Comparison of ENCODE assay signal across 27 cellular contexts in the genomic region with DNA sequence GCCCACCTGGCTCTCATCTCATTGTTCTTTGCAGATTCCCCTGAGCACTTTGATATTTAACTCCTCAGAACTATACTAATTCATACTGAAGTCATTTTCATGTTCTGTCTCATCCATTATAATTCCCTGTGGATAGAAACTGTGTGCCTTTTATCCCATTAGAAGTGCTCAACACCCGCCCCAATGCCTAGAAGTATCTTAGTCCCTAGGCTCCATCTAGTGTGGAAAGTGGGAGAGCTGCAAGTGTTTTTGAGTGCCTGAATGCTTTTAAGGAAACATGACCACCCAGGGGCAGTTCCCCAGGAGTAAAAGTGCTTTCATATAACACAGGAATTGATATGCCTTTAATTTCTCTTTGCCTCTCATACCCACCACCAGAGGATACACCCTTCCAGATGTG.
DNase-seq lines count a peak whose midpoint lies in the region; ATAC-seq and TF ChIP-seq lines count a peak whose summit lies in the region.
"Had no signal": no experiment of that assay in that cellular context is flagged by ENCODE, and none has a peak within 500 bp of the region (broad histone marks: within the 10 kb centered on the region; RNA-seq: fewer than 3 reads in every experiment).

No MANE protein-coding gene starts in this region.

- no peaks in the 10 kb centered on the region for H3K27me3 ChIP-seq in PC-3 (ENCODE audit: low read length)
- H3K27me3 ChIP-seq: gastroesophageal sphincter, SJSA1 had no signal

- H3K4me3 ChIP-seq in PC-3 (ENCODE audit: low read length): no peak overlapping the region
- H3K4me3 ChIP-seq: gastroesophageal sphincter, SJSA1 had no signal

- no TSS peak for BruUV-seq in PC-3 (replicated peaks; lab: Mats Ljungman, UMichigan)

- no peak overlapping the region for H3K9ac ChIP-seq in PC-3 (ENCODE audit: low read length)

- H2AFZ ChIP-seq in PC-3 (ENCODE audit: low read length): no peak overlapping the region

- CTCF ChIA-PET in PC-3 (lab: Charles Lee): no interaction called here

- no peaks in the 10 kb centered on the region for H3F3A ChIP-seq in PC-3 (ENCODE audit: low read length, unreplicated experiment)

- no peaks in the 10 kb centered on the region for H3K79me2 ChIP-seq in PC-3 (ENCODE audit: low read length)

- in situ Hi-C loops in SK-MEL-5 (cut with HindIII; ENCODE audit: low pct_unique_long_range_greater_than_20kb, low sequenced_read_pairs): no loop called here

- intact Hi-C loops in left colon (cut with DNase I, micrococcal nuclease) (no loop called here), PC-3 (cut with micrococcal nuclease) (no loop called here)

- TF ChIP-seq CTCF in PC-3 (conservative IDR thresholded peaks at IDR 0.05; ENCODE audit: low read depth, low read length): no peak

- H3K9me3 ChIP-seq in PC-3 (ENCODE audit: low read length): no peaks in the 10 kb centered on the region
- H3K9me3 ChIP-seq: gastroesophageal sphincter, SJSA1 had no signal

- DNase-seq in NCI-H748 (lab: John Stamatoyannopoulos, UW; ENCODE audit: unreplicated experiment): peak; percentile 0
- no peak for DNase-seq in NCI-H748 treated with DMSO at 0.1 percent for 48 hours (lab: John Stamatoyannopoulos, UW)
- DNase-seq in SK-MEL-5 (ENCODE audit: low read depth, low spot score): peak; percentile 13
- peak; percentile 39 for DNase-seq in iPS-NIHi7 (ENCODE audit: extremely low spot score)
- DNase-seq in left colon: no peak
- DNase-seq in Ammon's horn (ENCODE audit: low spot score): no peak
- no peak for DNase-seq in PC-3
- DNase-seq: activated CD4-positive, alpha-beta memory T cell treated with anti-CD3 and anti-CD28 coated beads, Interleukin-2, amount 10 ng/mL, durations not matched to agents 7 days and 5 days; activated CD4-positive, alpha-beta T cell treated with anti-CD3 and anti-CD28 coated beads for 1 hour; activated naive CD8-positive, alpha-beta T cell treated with anti-CD3 and anti-CD28 coated beads for 36 hours; AML-193; aorta; CD4-positive, alpha-beta memory T cell; GF-D8; hypothalamus; KG1; left ventricle myocardium superior; naive B cell; NCI-H2171; NCI-H510A; occipital lobe; stimulated activated naive CD4-positive, alpha-beta T cell treated with Interleukin-2 at 50 U/mL for 16 hours; T-helper 1 cell had no signal

- no peak overlapping the region for H3K4me2 ChIP-seq in PC-3 (ENCODE audit: low read length)

- no peaks in the 10 kb centered on the region for H4K20me1 ChIP-seq in PC-3 (ENCODE audit: low read length)

- H3K4me1 ChIP-seq in PC-3 (ENCODE audit: insufficient read depth, low read length): no peaks in the 10 kb centered on the region
- H3K4me1 ChIP-seq: gastroesophageal sphincter, SJSA1 had no signal

- H3K36me3 ChIP-seq in PC-3 (ENCODE audit: low read depth, low read length): no peaks in the 10 kb centered on the region
- H3K36me3 ChIP-seq: SJSA1 had no signal

- H3K27ac ChIP-seq in PC-3 (ENCODE audit: low read length): no peak overlapping the region
- H3K27ac ChIP-seq: gastroesophageal sphincter, SJSA1 had no signal

- H3K9me2 ChIP-seq in PC-3 (replicated peaks; ENCODE audit: low read length): no peaks in the 10 kb centered on the region

- POLR2A ChIA-PET in PC-3 (lab: Charles Lee; ENCODE audit: unreplicated experiment): no interaction called here

- ATAC-seq in left colon (no peak), GM18868 (IDR thresholded peaks at IDR 0.05; ENCODE audit: unreplicated experiment) (no peak), PC-3 (no peak)
- ATAC-seq: activated T-helper 17 cell treated with anti-CD3 and anti-CD28 coated beads, Interleukin-2, amount 50 U/mL, for 72 hours; gastroesophageal sphincter; left ventricle myocardium superior had no signal

Comparison
In these comparisons a context has a peak if more than half of its experiments do, and no peak if none do; other contexts are left out.
1. DNase-seq: peak in NCI-H748 (single experiment), SK-MEL-5 (single experiment) and iPS-NIHi7 (single experiment); none in NCI-H748 treated with DMSO at 0.1 percent for 48 hours (single experiment), left colon (0 of 2), Ammon's horn (single experiment) and PC-3 (single experiment).